21 cellular contexts compared by ENCODE assay signal in genomic region chr9:71308454-71308853, GRCh38.
DNase-seq lines count a peak whose midpoint lies in the region; ATAC-seq and TF ChIP-seq lines count a peak whose summit lies in the region.
"Had no signal": no experiment of that assay in that cellular context is flagged by ENCODE, and none has a peak within 500 bp of the region (broad histone marks: within the 10 kb centered on the region; RNA-seq: fewer than 3 reads in every experiment).

No MANE protein-coding gene starts in this region.

- intact Hi-C loops in posterior cingulate gyrus (cut with DNase I) = no loop called here

- no peaks in the 10 kb centered on the region for H4K20me1 ChIP-seq in KMS-11 (ENCODE audit: insufficient read depth)

- H3K36me3 Mint-ChIP-seq in activated T-cell treated with anti-CD3 and anti-CD28 coated beads, Interleukin-2, amount 50 U/mL, for 72 hours (ENCODE audit: insufficient read depth in 2 of 2) = no peaks in the 10 kb centered on the region
- H3K36me3 Mint-ChIP-seq: activated naive CD8-positive, alpha-beta T cell; neural progenitor cell had no signal

- H2AFZ ChIP-seq in KMS-11 (ENCODE audit: low read depth) = no peak overlapping the region
- H2AFZ ChIP-seq: neural progenitor cell had no signal

- DNase-seq in activated T-cell treated with anti-CD3 and anti-CD28 coated beads, Interleukin-2, amount 50 U/mL, for 72 hours = no peak
- DNase-seq in activated CD8-positive, alpha-beta memory T cell treated with anti-CD3 and anti-CD28 coated beads, Interleukin-2, amount 50 U/mL, for 48 hours = no peak
- DNase-seq in cerebellum (ENCODE audit: low spot score) = no peak
- no peak for DNase-seq in posterior cingulate gyrus
- DNase-seq: activated CD4-positive, alpha-beta T cell treated with anti-CD3 and anti-CD28 coated beads for 1 hour; activated CD8-positive, alpha-beta memory T cell treated with anti-CD3 and anti-CD28 coated beads for 24 hours; C1 segment of cervical spinal cord; endodermal cell; head of caudate nucleus; Karpas-422; left lung; NCI-H1048; NCI-H2029 treated with DMSO at 0.1 percent for 48 hours; upper lobe of left lung had no signal

- H3K4me2 ChIP-seq in KMS-11 = 0 out of 2 replicates have a peak overlapping the region, but pooled peaks have one; percentile 11
- H3K4me2 ChIP-seq: neural progenitor cell had no signal

- no peak for TF ChIP-seq CTCF in KMS-11 (conservative IDR thresholded peaks at IDR 0.05; ENCODE audit: low read depth, low read length)

- no peak overlapping the region for H3K9ac ChIP-seq in KMS-11
- H3K9ac ChIP-seq: neural progenitor cell had no signal

- H3K9me3 Mint-ChIP-seq in activated T-cell treated with anti-CD3 and anti-CD28 coated beads, Interleukin-2, amount 50 U/mL, for 72 hours = no peaks in the 10 kb centered on the region
- H3K9me3 Mint-ChIP-seq: endodermal cell had no signal

- ATAC-seq in GM18502 (IDR thresholded peaks at IDR 0.05; ENCODE audit: poor library complexity, unreplicated experiment) (peak; percentile 64), GM19351 (IDR thresholded peaks at IDR 0.05; ENCODE audit: unreplicated experiment) (peak; percentile 60), HG02885 (IDR thresholded peaks at IDR 0.05; ENCODE audit: poor library complexity, unreplicated experiment) (peak; percentile 76)
- no peak for ATAC-seq in activated T-cell treated with anti-CD3 and anti-CD28 coated beads, Interleukin-2, amount 50 U/mL, for 72 hours (replicated peaks in 1 of 2)
- ATAC-seq: left lung had no signal

- H3K27ac ChIP-seq in KMS-11 = no peak overlapping the region
- H3K27ac ChIP-seq: left lung, neural progenitor cell, SK-N-MC, upper lobe of left lung had no signal

- no peak overlapping the region for H3K27ac Mint-ChIP-seq in activated T-cell treated with anti-CD3 and anti-CD28 coated beads, Interleukin-2, amount 50 U/mL, for 72 hours
- H3K27ac Mint-ChIP-seq: activated naive CD8-positive, alpha-beta T cell; endodermal cell; neural progenitor cell had no signal

- peaks cover 5% of the 10 kb centered on the region for H3K4me1 ChIP-seq in KMS-11 (ENCODE audit: low read depth, poor library complexity, severe bottlenecking)
- H3K4me1 ChIP-seq: left lung, upper lobe of left lung had no signal

- H3K4me1 Mint-ChIP-seq in activated T-cell treated with anti-CD3 and anti-CD28 coated beads, Interleukin-2, amount 50 U/mL, for 72 hours (ENCODE audit: low read depth) = no peaks in the 10 kb centered on the region

- H3K4me3 Mint-ChIP-seq in activated T-cell treated with anti-CD3 and anti-CD28 coated beads, Interleukin-2, amount 50 U/mL, for 72 hours = no peak overlapping the region
- H3K4me3 Mint-ChIP-seq: activated naive CD8-positive, alpha-beta T cell; endodermal cell; neural progenitor cell had no signal

- H3K27me3 ChIP-seq in KMS-11 (ENCODE audit: insufficient read depth, low read depth) = no peaks in the 10 kb centered on the region
- H3K27me3 ChIP-seq: left lung, neural progenitor cell, upper lobe of left lung had no signal

- no peak overlapping the region for H3K4me3 ChIP-seq in KMS-11 (IDR thresholded peaks at IDR 0.05; ENCODE audit: insufficient read depth, low read depth, low read length)
- H3K4me3 ChIP-seq: left lung, neural progenitor cell, SK-N-MC, upper lobe of left lung had no signal

- H3K79me2 ChIP-seq in KMS-11 (ENCODE audit: insufficient read depth, low read depth) = no peaks in the 10 kb centered on the region

- no peaks in the 10 kb centered on the region for H3K27me3 Mint-ChIP-seq in activated T-cell treated with anti-CD3 and anti-CD28 coated beads, Interleukin-2, amount 50 U/mL, for 72 hours (ENCODE audit: low read depth)

- no peaks in the 10 kb centered on the region for H3K36me3 ChIP-seq in KMS-11 (ENCODE audit: insufficient read depth)
- H3K36me3 ChIP-seq: left lung, neural progenitor cell, upper lobe of left lung had no signal

Comparison
In these comparisons a context has a peak if more than half of its experiments do, and no peak if none do; other contexts are left out.
1. ATAC-seq: peak in GM18502 (single experiment), GM19351 (single experiment) and HG02885 (single experiment); none in activated T-cell treated with anti-CD3 and anti-CD28 coated beads, Interleukin-2, amount 50 U/mL, for 72 hours (0 of 2).